Comparison of ENCODE assay signal across 8 cellular contexts in genomic region chr17:41785876-41786226, GRCh38. TPM values are rescaled to one million over a fixed set of nuclear protein-coding genes. Genes with fewer than 3 reads are reported as not detected.
DNase-seq lines count a peak whose midpoint lies in the region; ATAC-seq lines count a peak whose summit lies in the region.

No MANE protein-coding gene starts in this region.

- H3K9me3 ChIP-seq in iPS DF 6.9 (ENCODE audit: control insufficient read depth, insufficient read depth, low read length): no peaks in the 10 kb centered on the region

- H3K4me3 Mint-ChIP-seq in activated T-cell treated with anti-CD3 and anti-CD28 coated beads, Interleukin-2, amount 50 U/mL, for 72 hours: peak overlapping the region; percentile 55 to 62
- H3K4me3 Mint-ChIP-seq in stimulated activated effector memory CD8-positive, alpha-beta T cell treated with anti-CD3 and anti-CD28 coated beads, Interleukin-12 subunit alpha, Interleukin-12 subunit beta, amount 100 ng/mL, for 72 hours: peak overlapping the region; percentile 39

- peaks cover 2% of the 10 kb centered on the region; the same call in 1 of the 2 replicates for H3K4me1 ChIP-seq in iPS DF 6.9 (ENCODE audit: control insufficient read depth, insufficient read depth, low read length)

- H3K9me3 Mint-ChIP-seq in activated T-cell treated with anti-CD3 and anti-CD28 coated beads, Interleukin-2, amount 50 U/mL, for 72 hours: no peaks in the 10 kb centered on the region
- H3K9me3 Mint-ChIP-seq in stimulated activated effector memory CD8-positive, alpha-beta T cell treated with anti-CD3 and anti-CD28 coated beads, Interleukin-12 subunit alpha, Interleukin-12 subunit beta, amount 100 ng/mL, for 72 hours: no peaks in the 10 kb centered on the region

- H3K36me3 ChIP-seq in iPS DF 6.9 (ENCODE audit: control insufficient read depth, insufficient read depth, low read length): no peaks in the 10 kb centered on the region

- peaks cover 15% of the 10 kb centered on the region for H3K4me1 Mint-ChIP-seq in activated T-cell treated with anti-CD3 and anti-CD28 coated beads, Interleukin-2, amount 50 U/mL, for 72 hours (ENCODE audit: low read depth)
- peaks cover 39% of the 10 kb centered on the region for H3K4me1 Mint-ChIP-seq in stimulated activated effector memory CD8-positive, alpha-beta T cell treated with anti-CD3 and anti-CD28 coated beads, Interleukin-12 subunit alpha, Interleukin-12 subunit beta, amount 100 ng/mL, for 72 hours

- no CpG with 5 or more reads among the region's 21 CpGs for WGBS in iPS DF 6.9 (ENCODE audit: insufficient coverage, insufficient read length)

- ATAC-seq in activated T-cell treated with anti-CD3 and anti-CD28 coated beads, Interleukin-2, amount 50 U/mL, for 72 hours (replicated peaks in 1 of 2): no peak
- no peak for ATAC-seq in stimulated activated effector memory CD8-positive, alpha-beta T cell treated with anti-CD3 and anti-CD28 coated beads, Interleukin-12 subunit alpha, Interleukin-12 subunit beta, amount 100 ng/mL, for 72 hours
- no peak for ATAC-seq in HG03521 (IDR thresholded peaks at IDR 0.05; ENCODE audit: unreplicated experiment)
- no peak for ATAC-seq in HG02610 (IDR thresholded peaks at IDR 0.05; ENCODE audit: unreplicated experiment)

- no peak overlapping the region for H3K27ac Mint-ChIP-seq in activated T-cell treated with anti-CD3 and anti-CD28 coated beads, Interleukin-2, amount 50 U/mL, for 72 hours
- no peak overlapping the region for H3K27ac Mint-ChIP-seq in stimulated activated effector memory CD8-positive, alpha-beta T cell treated with anti-CD3 and anti-CD28 coated beads, Interleukin-12 subunit alpha, Interleukin-12 subunit beta, amount 100 ng/mL, for 72 hours

- peak; percentile 27 for DNase-seq in activated T-cell treated with anti-CD3 and anti-CD28 coated beads, Interleukin-2, amount 50 U/mL, for 1 hour
- no peak for DNase-seq in activated T-cell treated with anti-CD3 and anti-CD28 coated beads for 4 hours
- no peak for DNase-seq in activated T-cell treated with anti-CD3 and anti-CD28 coated beads, Interleukin-2, amount 50 U/mL, for 72 hours
- DNase-seq in iPS DF 6.9 (ENCODE audit: low read depth, low spot score): no peak
- no peak for DNase-seq in stimulated activated effector memory CD8-positive, alpha-beta T cell treated with anti-CD3 and anti-CD28 coated beads, Interleukin-12 subunit alpha, Interleukin-12 subunit beta, amount 100 ng/mL, for 72 hours (ENCODE audit: low spot score in 2 of 2)
- DNase-seq in DMS114 treated with DMSO at 0.1 percent for 48 hours (lab: John Stamatoyannopoulos, UW; ENCODE audit: unreplicated experiment): no peak

- H3K4me3 ChIP-seq in iPS DF 6.9 (ENCODE audit: low read length): peak overlapping the region; percentile 79; the same call in 1 of the 2 replicates

- no peaks in the 10 kb centered on the region for H3K27me3 ChIP-seq in iPS DF 6.9 (ENCODE audit: control insufficient read depth, insufficient read depth, low read length)

- H3K27me3 Mint-ChIP-seq in activated T-cell treated with anti-CD3 and anti-CD28 coated beads, Interleukin-2, amount 50 U/mL, for 72 hours (ENCODE audit: low read depth): peaks cover 28% of the 10 kb centered on the region

- no peaks in the 10 kb centered on the region for H3K36me3 Mint-ChIP-seq in activated T-cell treated with anti-CD3 and anti-CD28 coated beads, Interleukin-2, amount 50 U/mL, for 72 hours (ENCODE audit: insufficient read depth in 2 of 2)
- no peaks in the 10 kb centered on the region for H3K36me3 Mint-ChIP-seq in stimulated activated effector memory CD8-positive, alpha-beta T cell treated with anti-CD3 and anti-CD28 coated beads, Interleukin-12 subunit alpha, Interleukin-12 subunit beta, amount 100 ng/mL, for 72 hours

- H3K27ac ChIP-seq in iPS DF 6.9 (ENCODE audit: low read length): no peak overlapping the region

RNA-seq across cellular contexts. Expression of gene JUP, which starts 0.7 kb away (rescaled TPM):
- total RNA-seq in activated T-cell treated with anti-CD3 and anti-CD28 coated beads, Interleukin-2, amount 50 U/mL, for 72 hours: under 1 TPM; 0.86 to 0.99 TPM

RNA-seq across cellular contexts. Expression of gene P3H4, which starts 25.9 kb away (rescaled TPM):
- total RNA-seq in activated T-cell treated with anti-CD3 and anti-CD28 coated beads, Interleukin-2, amount 50 U/mL, for 72 hours: 1 to 10 TPM; 3.4 to 3.8 TPM

RNA-seq across cellular contexts. Expression of gene FKBP10, which starts 27.0 kb away (rescaled TPM):
- total RNA-seq in activated T-cell treated with anti-CD3 and anti-CD28 coated beads, Interleukin-2, amount 50 U/mL, for 72 hours: 1 to 10 TPM; 3.2 TPM

RNA-seq across cellular contexts. Expression of gene NT5C3B, which starts 50.2 kb away (rescaled TPM):
- 10 to 100 TPM; 34.9 to 49.5 TPM for total RNA-seq in activated T-cell treated with anti-CD3 and anti-CD28 coated beads, Interleukin-2, amount 50 U/mL, for 72 hours

RNA-seq across cellular contexts. Expression of gene HAP1, which starts 51.4 kb away (rescaled TPM):
- total RNA-seq in activated T-cell treated with anti-CD3 and anti-CD28 coated beads, Interleukin-2, amount 50 U/mL, for 72 hours: under 1 TPM; 0.17 to 0.21 TPM
